In the genomic region with DNA sequence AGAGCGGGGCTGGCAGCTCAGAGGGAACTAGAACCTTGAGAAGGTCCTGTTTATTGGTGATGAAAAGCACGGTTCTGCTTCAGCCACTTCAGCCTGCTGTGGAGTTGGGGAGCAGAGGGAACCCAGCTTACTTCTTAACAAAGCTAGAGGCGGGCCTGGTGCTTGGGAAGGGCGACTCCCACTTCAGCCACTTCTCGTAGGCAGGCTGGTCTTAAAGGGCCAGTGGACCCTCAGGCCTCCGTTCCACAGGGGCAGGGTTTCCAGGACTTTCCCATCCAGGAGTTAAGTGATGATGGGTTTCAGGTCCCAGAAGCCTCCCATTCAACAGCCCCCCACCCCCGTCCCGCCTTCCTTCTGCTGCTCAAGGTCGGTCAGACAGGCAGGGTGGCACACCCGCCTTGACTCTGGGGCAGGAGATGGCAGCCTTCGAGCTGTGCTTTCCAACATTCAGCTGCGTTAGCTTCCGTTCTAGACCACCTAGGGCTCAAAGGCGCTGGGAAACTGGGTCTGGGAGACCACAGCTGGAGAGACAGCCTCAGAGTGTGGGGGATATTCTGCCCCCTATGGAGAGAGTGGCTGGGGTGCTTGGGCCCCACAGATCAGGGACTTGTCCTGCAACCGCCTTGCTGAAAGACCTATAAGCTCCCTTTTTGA, we compare ENCODE assay signal across 10 cellular contexts. TPM values are rescaled to one million over a fixed set of nuclear protein-coding genes. Genes with fewer than 3 reads are reported as not detected.
DNase-seq lines count a peak whose midpoint lies in the region; ATAC-seq and TF ChIP-seq lines count a peak whose summit lies in the region.
"Had no signal": no experiment of that assay in that cellular context is flagged by ENCODE, and none has a peak within 500 bp of the region (broad histone marks: within the 10 kb centered on the region; RNA-seq: fewer than 3 reads in every experiment).

No MANE protein-coding gene starts in this region.

- ATAC-seq in T-cell (replicated peaks in 1 of 4), result no peak
- ATAC-seq in GM19452 (IDR thresholded peaks at IDR 0.05; ENCODE audit: unreplicated experiment), result no peak
- ATAC-seq in GM18498 (IDR thresholded peaks at IDR 0.05; ENCODE audit: unreplicated experiment), result no peak

- POLR2A ChIA-PET in AG04449 (lab: Yijun Ruan, JAX), result interaction anchor here (1.7 kb wide), 1 partner anchor 12 kb away, joined by 5 read pairs; no protein-coding TSS in a partner anchor
- POLR2A ChIA-PET in T-cell (lab: Charles Lee), result interaction anchor here (0.7 to 10.4 kb wide), 4 partner anchors 13 to 110 kb away, joined by 3 to 91 read pairs (median 4); no protein-coding TSS in a partner anchor
- POLR2A ChIA-PET in RWPE1 (lab: Yijun Ruan, JAX; ENCODE audit: low non-redundant PET), result no interaction called here

- peak overlapping the region; percentile 39 for H3K4me3 ChIP-seq in AG04449 (ENCODE audit: low read depth, low read length)
- H3K4me3 ChIP-seq in GM12864 (ENCODE audit: low read depth, low read length), result peak overlapping the region; percentile 91

- peaks cover 34% of the 10 kb centered on the region for H3K36me3 Mint-ChIP-seq in T-cell

- H3K27ac ChIP-seq in RWPE1, result no peak overlapping the region

- TF ChIP-seq CTCF in AG04449 (IDR thresholded peaks at IDR 0.05; ENCODE audit: insufficient read depth, low read length, missing control alignments) (no peak), GM12864 (IDR thresholded peaks at IDR 0.05; ENCODE audit: low read depth, low read length, missing control alignments) (no peak), RWPE1 (conservative IDR thresholded peaks at IDR 0.05; ENCODE audit: low read depth) (no peak)

- no peaks in the 10 kb centered on the region for H3K27me3 Mint-ChIP-seq in T-cell

- CTCF ChIA-PET in AG04449 (lab: Yijun Ruan, JAX), result interaction anchor here (1.1 to 12.7 kb wide), 13 partner anchors 9 to 278 kb away, joined by 3 to 164 read pairs (median 5); no protein-coding TSS in a partner anchor
- CTCF ChIA-PET in T-cell (lab: Charles Lee), result interaction anchor here in 1 of 2 donors (0.6 to 1.2 kb wide), 5 partner anchors 16 to 179 kb away, joined by 3 to 5 read pairs (median 4); no protein-coding TSS in a partner anchor
- CTCF ChIA-PET in RWPE1 (lab: Yijun Ruan, JAX), result interaction anchor here (0.5 to 0.6 kb wide), 4 partner anchors 8 to 824 kb away, joined by 3 to 5 read pairs (median 4); no protein-coding TSS in a partner anchor

- H3K27ac Mint-ChIP-seq in T-cell, result peak overlapping the region; percentile 89 to 96

- peak overlapping the region; percentile 96 to 98 (median 98) for H3K4me3 Mint-ChIP-seq in T-cell

- peaks cover 56 to 71% (median 66%) of the 10 kb centered on the region in 3 donors for H3K4me1 Mint-ChIP-seq in T-cell

- no peaks in the 10 kb centered on the region for H3K9me3 Mint-ChIP-seq in T-cell

- DNase-seq in AG04449 (ENCODE audit: low read depth, low spot score) (no peak), GM12864 (ENCODE audit: low read depth) (no peak), T-cell (peak in 1 of 34 experiments; percentile 22), foreskin melanocyte (peak; percentile 37), RWPE1 (ENCODE audit: low spot score) (no peak)
- DNase-seq in activated CD4-positive, CD25-positive, alpha-beta regulatory T cell treated with anti-CD3 and anti-CD28 coated beads, Interleukin-2, amount 50 U/mL, for 72 hours, result no peak
- DNase-seq: NCI-H146 had no signal

RNA-seq across cellular contexts. Expression of a gene that starts 3.4 kb away (rescaled TPM):
- total RNA-seq in T-cell, result 100 to 1,000 TPM; 140 to 220 (median 145) TPM
- total RNA-seq: myocyte had no signal
